Comparison of ENCODE assay signal across 31 cellular contexts in the genomic region with DNA sequence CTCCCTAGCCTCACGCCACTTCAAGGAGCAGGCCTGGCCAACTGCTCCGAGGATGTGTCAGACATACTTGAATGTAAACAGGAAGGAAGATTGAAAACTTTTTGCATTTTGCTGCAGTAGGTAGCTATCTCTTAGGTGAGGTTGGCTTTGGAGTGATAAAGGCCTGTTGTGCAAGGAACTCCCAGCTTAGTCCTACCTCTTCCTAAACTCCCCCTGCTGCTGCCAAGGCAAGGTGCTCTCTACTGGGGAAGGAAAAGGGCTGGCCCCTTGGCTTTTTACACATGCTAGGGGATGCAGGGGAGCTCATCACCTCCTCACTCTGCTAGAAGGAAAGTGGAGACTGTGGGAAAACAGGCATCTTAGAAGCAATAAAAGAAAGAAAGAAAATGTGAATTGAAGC. TPM values are rescaled to one million over a fixed set of nuclear protein-coding genes. Genes with fewer than 3 reads are reported as not detected.
DNase-seq lines count a peak whose midpoint lies in the region; ATAC-seq, FAIRE-seq and TF ChIP-seq lines count a peak whose summit lies in the region.
"Had no signal": no experiment of that assay in that cellular context is flagged by ENCODE, and none has a peak within 500 bp of the region (broad histone marks: within the 10 kb centered on the region; RNA-seq: fewer than 3 reads in every experiment).

No MANE protein-coding gene starts in this region.

- in situ Hi-C loops in Panc1 (cut with HindIII; ENCODE audit: low pct_unique_long_range_greater_than_20kb, low sequenced_read_pairs) = no loop called here

- no peaks in the 10 kb centered on the region for H3K9me3 ChIP-seq in Panc1 (ENCODE audit: control insufficient read depth, insufficient read depth, low read depth, low read length)
- H3K9me3 ChIP-seq: MG63, pancreas, right atrium auricular region, SJCRH30, spleen, upper lobe of right lung had no signal

- ATAC-seq in Panc1 = peak; percentile 77; the same call in 1 of the 2 replicates
- no peak for ATAC-seq in natural killer cell
- ATAC-seq: activated CD4-positive, CD25-positive, alpha-beta regulatory T cell treated with anti-CD3 and anti-CD28 coated beads, Interleukin-2, amount 50 U/mL, for 24 hours; pancreas; stimulated activated effector memory CD8-positive, alpha-beta T cell treated with anti-CD3 and anti-CD28 coated beads, Interleukin-12 subunit alpha, Interleukin-12 subunit beta, amount 100 ng/mL, for 72 hours; upper lobe of right lung had no signal

- H3K36me3 Mint-ChIP-seq in natural killer cell (no peaks in the 10 kb centered on the region), chondrocyte (ENCODE audit: low read depth) (no peaks in the 10 kb centered on the region)
- H3K36me3 Mint-ChIP-seq: stimulated activated effector memory CD8-positive, alpha-beta T cell treated with anti-CD3 and anti-CD28 coated beads, Interleukin-12 subunit alpha, Interleukin-12 subunit beta, amount 100 ng/mL, for 72 hours had no signal

- CTCF ChIA-PET in Panc1 (lab: Charles Lee) = no interaction called here

- H3K27me3 Mint-ChIP-seq in natural killer cell (ENCODE audit: low read depth in 2 of 2) (peaks cover 2 to 17% of the 10 kb centered on the region in 2 donors), chondrocyte (ENCODE audit: low read depth) (no peaks in the 10 kb centered on the region)

- no peak for FAIRE-seq in D721Med (lab: Jason Lieb, UNC)
- FAIRE-seq: H54, pancreas, RCC 7860 had no signal

- POLR2A ChIA-PET in Panc1 (lab: Charles Lee) = no interaction called here

- DNase-seq in D721Med (ENCODE audit: insufficient read length, low spot score) (no peak), Panc1 (ENCODE audit: low read depth, low spot score) (no peak), fibroblast of villous mesenchyme (ENCODE audit: low read depth) (peak; percentile 7), cortex of kidney (lab: John Stamatoyannopoulos, UW) (no peak), natural killer cell (no peak), chondrocyte (ENCODE audit: low spot score) (no peak)
- DNase-seq: activated gamma-delta T cell treated with Interleukin-2 at 50 U/mL for 16 hours; activated T-cell treated with anti-CD3 and anti-CD28 coated beads, Interleukin-2, amount 50 U/mL, for 24 hours; COR-L47; IMR-90; MG63; NCI-H2029; NCI-H2227 treated with DMSO at 0.1 percent for 48 hours; NCI-H69; pancreas; SJCRH30; spleen; stimulated activated CD4-positive, alpha-beta T cell treated with anti-CD3 and anti-CD28 coated beads, Interleukin-4, amount 100 ng/mL, for 1 hour; T-helper 1 cell; upper lobe of right lung had no signal

- H3K4me3 Mint-ChIP-seq in natural killer cell (no peak overlapping the region), chondrocyte (ENCODE audit: unreplicated experiment) (no peak overlapping the region)
- H3K4me3 Mint-ChIP-seq: activated T-cell treated with anti-CD3 and anti-CD28 coated beads, Interleukin-2, amount 50 U/mL, for 24 hours; central memory CD8-positive, alpha-beta T cell; stimulated activated effector memory CD8-positive, alpha-beta T cell treated with anti-CD3 and anti-CD28 coated beads, Interleukin-12 subunit alpha, Interleukin-12 subunit beta, amount 100 ng/mL, for 72 hours had no signal

- no peaks in the 10 kb centered on the region for H3K9me3 Mint-ChIP-seq in natural killer cell
- peaks cover 6% of the 10 kb centered on the region for H3K9me3 Mint-ChIP-seq in chondrocyte (ENCODE audit: low read depth)
- H3K9me3 Mint-ChIP-seq: activated T-cell treated with anti-CD3 and anti-CD28 coated beads, Interleukin-2, amount 50 U/mL, for 24 hours; central memory CD8-positive, alpha-beta T cell; stimulated activated effector memory CD8-positive, alpha-beta T cell treated with anti-CD3 and anti-CD28 coated beads, Interleukin-12 subunit alpha, Interleukin-12 subunit beta, amount 100 ng/mL, for 72 hours had no signal

- no peaks in the 10 kb centered on the region for H3K4me1 Mint-ChIP-seq in natural killer cell
- peaks cover 5% of the 10 kb centered on the region for H3K4me1 Mint-ChIP-seq in chondrocyte (ENCODE audit: low read depth)
- H3K4me1 Mint-ChIP-seq: central memory CD8-positive, alpha-beta T cell; stimulated activated effector memory CD8-positive, alpha-beta T cell treated with anti-CD3 and anti-CD28 coated beads, Interleukin-12 subunit alpha, Interleukin-12 subunit beta, amount 100 ng/mL, for 72 hours had no signal

- BruUV-seq in Panc1 (replicated peaks; lab: Mats Ljungman, UMichigan) = no TSS peak

- H3K4me1 ChIP-seq in Panc1 (ENCODE audit: control insufficient read depth, insufficient read depth, low read length) = no peaks in the 10 kb centered on the region
- H3K4me1 ChIP-seq: pancreas, right atrium auricular region, SJCRH30, spleen, upper lobe of right lung had no signal

- H3K27me3 ChIP-seq in Panc1 (ENCODE audit: control insufficient read depth, insufficient read depth, low read length) = peaks cover 2% of the 10 kb centered on the region; the same call in 1 of the 2 replicates
- H3K27me3 ChIP-seq: MG63, pancreas, right atrium auricular region, SJCRH30, spleen, upper lobe of right lung had no signal

- no peaks in the 10 kb centered on the region for H3K36me3 ChIP-seq in Panc1 (ENCODE audit: control insufficient read depth, insufficient read depth, low read length)
- H3K36me3 ChIP-seq: BLaER1 treated with 17β-estradiol and CSF1 and Interleukin-3, amounts not matched to agents 10 nM and 100 nM; MG63; pancreas; right atrium auricular region; SJCRH30; spleen; upper lobe of right lung had no signal

- H3K4me3 ChIP-seq in Panc1 (ENCODE audit: low read depth in 2 of 2, low read length in 2 of 2) (no peak overlapping the region), fibroblast of villous mesenchyme (ENCODE audit: low read depth, low read length) (no peak overlapping the region)
- H3K4me3 ChIP-seq: BLaER1 treated with 17β-estradiol and CSF1 and Interleukin-3, amounts not matched to agents 10 nM and 100 nM; MG63; pancreas; right atrium auricular region; SJCRH30; spleen; upper lobe of right lung had no signal

- TF ChIP-seq CTCF in D721Med (IDR thresholded peaks at IDR 0.05; ENCODE audit: insufficient read depth, missing control alignments) = peak; percentile 5
- TF ChIP-seq CTCF in GM12874 (IDR thresholded peaks at IDR 0.05; ENCODE audit: insufficient read depth, low read depth, low read length) = peak; percentile 17; the same call in 1 of the 2 replicates
- TF ChIP-seq CTCF in Panc1 (IDR thresholded peaks at IDR 0.05) = peak; percentile 39
- TF ChIP-seq CTCF in fibroblast of villous mesenchyme (IDR thresholded peaks at IDR 0.05; ENCODE audit: insufficient read depth, low read depth, low read length) = peak; percentile 46
- no peak for TF ChIP-seq CTCF in natural killer cell (IDR thresholded peaks at IDR 0.05)
- TF ChIP-seq CTCF in chondrocyte (IDR thresholded peaks at IDR 0.05) = no peak

- H3K27ac Mint-ChIP-seq in natural killer cell = no peak overlapping the region
- no peak overlapping the region for H3K27ac Mint-ChIP-seq in chondrocyte (ENCODE audit: unreplicated experiment)
- H3K27ac Mint-ChIP-seq: activated T-cell treated with anti-CD3 and anti-CD28 coated beads, Interleukin-2, amount 50 U/mL, for 24 hours; stimulated activated effector memory CD8-positive, alpha-beta T cell treated with anti-CD3 and anti-CD28 coated beads, Interleukin-12 subunit alpha, Interleukin-12 subunit beta, amount 100 ng/mL, for 72 hours had no signal

- intact Hi-C loops in Panc1 (cut with micrococcal nuclease; ENCODE audit: unreplicated experiment) = no loop called here
- intact Hi-C loops in natural killer cell (cut with micrococcal nuclease) = no loop called here

- no peak overlapping the region for H3K27ac ChIP-seq in Panc1 (ENCODE audit: low read length)
- H3K27ac ChIP-seq: BLaER1 treated with 17β-estradiol and CSF1 and Interleukin-3, amounts not matched to agents 10 nM and 100 nM; pancreas; right atrium auricular region; SJCRH30; spleen; upper lobe of right lung had no signal

RNA-seq across cellular contexts. Expression of gene BRS3, which starts 10.7 kb away (rescaled TPM):
- total RNA-seq in Panc1 (2021; ENCODE audit: unreplicated experiment) = not detected
- polyA plus RNA-seq in Panc1 (2012; ENCODE audit: insufficient read length) = not detected
- not detected in 2 replicates for total RNA-seq in fibroblast of villous mesenchyme
- not detected for total RNA-seq in natural killer cell
- not detected in 3 replicates for total RNA-seq in chondrocyte
- total RNA-seq: activated CD8-positive, alpha-beta memory T cell treated with anti-CD3 and anti-CD28 coated beads for 36 hours; IMR-90; lung microvascular endothelial cell; right atrium auricular region; SJCRH30; spleen; upper lobe of right lung had no signal
- polyA plus RNA-seq: IMR-90, spleen had no signal

RNA-seq across cellular contexts. Expression of gene HTATSF1, which starts 20.4 kb away (rescaled TPM):
- total RNA-seq in Panc1 (2021; ENCODE audit: unreplicated experiment) (76.0 TPM), fibroblast of villous mesenchyme (29.3 and 35.0 TPM in 2 replicates), natural killer cell (10 to 100 TPM; 26.4 to 30.4 (median 28.2) TPM), chondrocyte (28.5 to 39.3 TPM (median 29.4 TPM) in 3 replicates)
- 68.0 TPM for polyA plus RNA-seq in Panc1 (2012; ENCODE audit: insufficient read length)

RNA-seq across cellular contexts. Expression of gene VGLL1, which starts 55.0 kb away (rescaled TPM):
- total RNA-seq in Panc1 (2021; ENCODE audit: unreplicated experiment) (not detected), fibroblast of villous mesenchyme (not detected in 2 replicates), natural killer cell (not detected), chondrocyte (not detected in 3 replicates)
- polyA plus RNA-seq in Panc1 (2012; ENCODE audit: insufficient read length) = not detected
- total RNA-seq: activated CD8-positive, alpha-beta memory T cell treated with anti-CD3 and anti-CD28 coated beads for 36 hours; IMR-90; lung microvascular endothelial cell; right atrium auricular region; SJCRH30; spleen had no signal
- polyA plus RNA-seq: IMR-90, neural cell, spleen had no signal

Comparison
In these comparisons a context has a peak if more than half of its experiments do, and no peak if none do; other contexts are left out.
1. CTCF ChIP-seq: peak in D721Med (single experiment), GM12874 (single experiment), Panc1 (single experiment) and fibroblast of villous mesenchyme (single experiment); none in natural killer cell (single experiment) and chondrocyte (single experiment).